In the genomic region with DNA sequence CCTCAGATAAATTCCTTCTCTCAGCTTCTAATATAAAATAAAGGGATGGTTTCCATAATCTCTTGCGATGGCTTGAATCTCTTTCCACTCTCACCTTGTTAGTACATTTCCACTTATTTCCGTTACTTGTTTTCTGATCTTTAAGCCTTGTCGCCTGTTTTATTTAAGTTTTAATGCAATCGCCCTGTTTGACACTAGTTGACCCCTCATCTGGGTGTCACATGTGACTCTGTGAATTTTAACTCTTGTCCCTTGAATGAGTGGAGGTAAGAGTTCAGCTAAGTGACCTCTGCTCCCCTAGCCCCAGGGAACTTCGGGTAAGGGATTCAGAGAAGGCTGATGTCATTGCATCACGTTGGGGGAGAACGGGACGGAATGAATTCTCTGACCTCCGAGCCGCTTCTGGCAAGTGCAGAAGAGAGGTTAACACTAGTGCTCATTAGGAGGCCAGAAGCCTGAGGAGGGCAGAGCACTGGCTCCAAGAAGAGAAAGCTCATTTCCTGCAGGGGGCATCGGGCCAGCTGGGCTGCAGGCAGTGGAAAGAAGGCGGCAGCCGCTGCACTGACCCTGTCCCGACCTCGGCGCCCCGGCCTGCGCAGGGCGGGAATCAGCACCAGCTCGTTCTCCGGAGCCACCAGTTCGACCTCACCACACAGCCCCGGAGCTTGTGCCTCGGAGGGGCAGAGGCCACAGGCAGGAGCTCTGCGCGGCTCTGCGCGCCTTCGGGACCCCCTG, we compare ENCODE assay signal across 1 cellular context.
TF ChIP-seq lines count a peak whose summit lies in the region.

No MANE protein-coding gene starts in this region.

TF ChIP-seq in H1, 55 proteins besides CTCF, POLR2A, EP300 and RAD21 (continued from another document):
- TF ChIP-seq YY1 (IDR thresholded peaks at IDR 0.05; ENCODE audit: low read depth, low read length) = no peak
- no peak for TF ChIP-seq SP4 (IDR thresholded peaks at IDR 0.05; ENCODE audit: low read length)
- TF ChIP-seq HDAC2 (IDR thresholded peaks at IDR 0.05; ENCODE audit: borderline replicate concordance in 1 of 2, low read depth in 2 of 2, low read length in 2 of 2) = no peak
- TF ChIP-seq SIRT6 (IDR thresholded peaks at IDR 0.05; ENCODE audit: low read length) = no peak
- TF ChIP-seq RFX5 (IDR thresholded peaks at IDR 0.05; ENCODE audit: borderline replicate concordance, low read depth, low read length) = no peak
- TF ChIP-seq SAP30 (IDR thresholded peaks at IDR 0.05; ENCODE audit: insufficient read depth, insufficient replicate concordance, low read length) = no peak
- no peak for TF ChIP-seq NANOG (IDR thresholded peaks at IDR 0.05; ENCODE audit: insufficient read depth, low read depth, low read length, poor library complexity, severe bottlenecking)
- peak; percentile 48; the same call in 1 of the 2 replicates for TF ChIP-seq CEBPB (IDR thresholded peaks at IDR 0.05; ENCODE audit: low read depth, low read length)
